Comparison of ENCODE assay signal across 9 cellular contexts in the genomic region with DNA sequence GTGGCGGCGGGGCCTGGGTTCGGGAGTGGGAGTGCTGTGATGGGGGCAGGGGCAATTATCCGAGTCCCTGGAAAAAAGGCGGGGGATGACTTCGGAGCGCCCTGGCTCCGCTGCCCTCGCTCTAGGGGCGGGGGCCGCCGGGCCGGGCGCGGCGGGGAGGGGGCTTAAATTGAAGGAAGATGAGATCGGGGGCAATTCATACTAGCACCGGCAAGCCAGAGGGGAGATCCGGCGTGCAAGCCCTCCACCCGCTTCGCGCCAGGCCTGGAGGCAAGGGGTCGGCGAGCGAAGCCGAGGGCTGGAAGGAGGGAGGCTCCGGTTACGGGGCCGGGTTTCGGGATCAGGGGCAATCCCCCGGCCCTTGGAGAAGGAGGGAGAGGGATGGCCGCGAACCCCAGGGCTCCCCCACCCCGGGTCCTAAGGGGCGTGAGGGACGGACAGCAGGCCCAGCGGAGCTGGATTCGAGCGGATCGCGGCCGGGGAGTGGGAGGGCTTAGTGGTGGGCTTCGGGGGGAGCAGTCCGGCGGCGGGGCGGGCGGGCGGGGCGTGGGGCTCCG. TPM values are rescaled to one million over a fixed set of nuclear protein-coding genes. Genes with fewer than 3 reads are reported as not detected.
DNase-seq lines count a peak whose midpoint lies in the region; FAIRE-seq and TF ChIP-seq lines count a peak whose summit lies in the region.
"Had no signal": no experiment of that assay in that cellular context is flagged by ENCODE, and none has a peak within 500 bp of the region (broad histone marks: within the 10 kb centered on the region; RNA-seq: fewer than 3 reads in every experiment).

No MANE protein-coding gene starts in this region.

- peak; percentile 46 for DNase-seq in activated T-cell treated with anti-CD3 and anti-CD28 coated beads, Interleukin-2, amount 50 U/mL, for 24 hours
- DNase-seq in activated T-cell treated with anti-CD3 and anti-CD28 coated beads for 4 hours (no peak), OCI-M1 (lab: John Stamatoyannopoulos, UW) (peak; percentile 23), keratinocyte (ENCODE audit: low read depth, low spot score) (no peak), type B pancreatic cell (ENCODE audit: extremely low spot score, unreplicated experiment) (peak; percentile 69), activated gamma-delta T cell (lab: John Stamatoyannopoulos, UW) (no peak), prostate gland (ENCODE audit: low spot score) (no peak), GM03348 (ENCODE audit: low spot score) (no peak)

- H3K9me1 ChIP-seq in keratinocyte (ENCODE audit: control insufficient read depth, extremely low read depth, insufficient read depth, low read length): no peaks in the 10 kb centered on the region

- TF ChIP-seq POLR2A in prostate gland (IDR thresholded peaks at IDR 0.05): no peak

- intact Hi-C loops in prostate gland (cut with DNase I): loop anchor here (5.0 to 10.0 kb wide), 2 partner anchors 51 to 71 kb away; no protein-coding TSS in a partner anchor

- H3K4me3 ChIP-seq in keratinocyte (ENCODE audit: control insufficient read depth in 2 of 3, extremely low read depth in 1 of 3, insufficient read depth in 2 of 3, low read depth in 1 of 3, low read length in 3 of 3) (no peak overlapping the region), prostate gland (no peak overlapping the region)

- H3K79me2 ChIP-seq in keratinocyte (ENCODE audit: control insufficient read depth, insufficient read depth, low read length): no peaks in the 10 kb centered on the region

- H3K27me3 ChIP-seq in keratinocyte (ENCODE audit: control insufficient read depth, extremely low read depth, insufficient read depth, low read length) (no peaks in the 10 kb centered on the region), prostate gland (replicated peaks; ENCODE audit: insufficient read depth) (no peaks in the 10 kb centered on the region)

- dilution Hi-C loops in keratinocyte (cut with MboI; ENCODE audit: extremely low pct_ligation_motif_present, low sequenced_read_pairs): no loop called here

- H3K9me3 ChIP-seq in keratinocyte (ENCODE audit: control insufficient read depth, low read depth, low read length) (no peaks in the 10 kb centered on the region), prostate gland (no peaks in the 10 kb centered on the region)

- H3K4me3 Mint-ChIP-seq in activated T-cell treated with anti-CD3 and anti-CD28 coated beads, Interleukin-2, amount 50 U/mL, for 24 hours: no peak overlapping the region
- no peak overlapping the region for H3K4me3 Mint-ChIP-seq in type B pancreatic cell

- H3K4me2 ChIP-seq in keratinocyte (ENCODE audit: control insufficient read depth, extremely low read depth, insufficient read depth, low read depth, low read length): no peak overlapping the region

- no peak overlapping the region for H3K27ac Mint-ChIP-seq in activated T-cell treated with anti-CD3 and anti-CD28 coated beads, Interleukin-2, amount 50 U/mL, for 24 hours
- H3K27ac Mint-ChIP-seq in type B pancreatic cell: no peak overlapping the region

- H3K36me3 ChIP-seq in keratinocyte (ENCODE audit: control insufficient read depth in 2 of 2, extremely low read depth in 1 of 2, insufficient read depth in 2 of 2, low read length in 2 of 2) (no peaks in the 10 kb centered on the region), prostate gland (no peaks in the 10 kb centered on the region)

- peak overlapping the region; percentile 43 for H2AFZ ChIP-seq in keratinocyte (ENCODE audit: control insufficient read depth, low read length)

- no peaks in the 10 kb centered on the region for H4K20me1 ChIP-seq in keratinocyte (ENCODE audit: control insufficient read depth, extremely low read depth, insufficient read depth, low read length)

- H3K27ac ChIP-seq in keratinocyte (ENCODE audit: control insufficient read depth, insufficient read depth, low read length) (no peak overlapping the region), prostate gland (no peak overlapping the region)

- TF ChIP-seq CTCF in keratinocyte (optimal IDR thresholded peaks at IDR 0.05 in 1 of 3, IDR thresholded peaks at IDR 0.05 in 1 of 3, conservative IDR thresholded peaks at IDR 0.05 in 1 of 3; ENCODE audit: extremely low read depth in 1 of 3, insufficient read depth in 2 of 3, low read length in 3 of 3): no peak
- TF ChIP-seq CTCF in type B pancreatic cell (conservative IDR thresholded peaks at IDR 0.05): no peak
- no peak for TF ChIP-seq CTCF in prostate gland (IDR thresholded peaks at IDR 0.05)

- H3K4me1 Mint-ChIP-seq in activated T-cell treated with anti-CD3 and anti-CD28 coated beads, Interleukin-2, amount 50 U/mL, for 24 hours (ENCODE audit: low read depth): peaks cover 21% of the 10 kb centered on the region
- H3K4me1 Mint-ChIP-seq in type B pancreatic cell (ENCODE audit: unreplicated experiment): peaks cover 4% of the 10 kb centered on the region

- 2% methylated on average over 22 of the region's 52 CpGs for WGBS in prostate gland

- FAIRE-seq in keratinocyte (lab: Jason Lieb, UNC): no peak

- H3K36me3 Mint-ChIP-seq in activated T-cell treated with anti-CD3 and anti-CD28 coated beads, Interleukin-2, amount 50 U/mL, for 24 hours (ENCODE audit: low read depth): no peaks in the 10 kb centered on the region
- H3K36me3 Mint-ChIP-seq in type B pancreatic cell: peaks cover 5% of the 10 kb centered on the region
- H3K36me3 Mint-ChIP-seq: activated naive CD8-positive, alpha-beta T cell treated with anti-CD3 and anti-CD28 coated beads, Interleukin-2, amount 10 ng/mL, durations not matched to agents 7 days and 5 days had no signal

- H3K27me3 Mint-ChIP-seq in activated T-cell treated with anti-CD3 and anti-CD28 coated beads, Interleukin-2, amount 50 U/mL, for 24 hours: peaks cover 10% of the 10 kb centered on the region
- no peaks in the 10 kb centered on the region for H3K27me3 Mint-ChIP-seq in type B pancreatic cell

- no peaks in the 10 kb centered on the region for H3K9me3 Mint-ChIP-seq in activated T-cell treated with anti-CD3 and anti-CD28 coated beads, Interleukin-2, amount 50 U/mL, for 24 hours
- H3K9me3 Mint-ChIP-seq in type B pancreatic cell: no peaks in the 10 kb centered on the region
- H3K9me3 Mint-ChIP-seq: activated naive CD8-positive, alpha-beta T cell treated with anti-CD3 and anti-CD28 coated beads, Interleukin-2, amount 10 ng/mL, durations not matched to agents 7 days and 5 days had no signal

- H3K4me1 ChIP-seq in keratinocyte (ENCODE audit: control insufficient read depth, extremely low read depth, insufficient read depth, low read length) (no peaks in the 10 kb centered on the region), prostate gland (replicated peaks) (no peaks in the 10 kb centered on the region)

- no peak overlapping the region for H3K9ac ChIP-seq in keratinocyte (ENCODE audit: control insufficient read depth, extremely low read depth, insufficient read depth, low read length)

RNA-seq across cellular contexts. Expression of gene BCORL1, which starts 1.2 kb away (rescaled TPM):
- 0.41 to 1.2 TPM (median 0.54 TPM) in 3 replicates for polyA plus RNA-seq in keratinocyte
- 2.3 TPM for polyA plus RNA-seq in keratinocyte (2011; ENCODE audit: low read depth)
- 0.69 and 1.2 TPM in 2 replicates for polyA plus RNA-seq in keratinocyte (2011; cell fraction: cytosol; rRNA removed)
- polyA plus RNA-seq in keratinocyte (2011; cell fraction: nucleus; rRNA removed): 5.5 and 7.2 TPM in 2 replicates
- polyA plus RNA-seq in keratinocyte (2012; ENCODE audit: low replicate concordance): 2.5 and 3.5 TPM in 2 replicates
- 1.7 to 8.2 TPM (median 1.9 TPM) in 3 replicates for polyA minus RNA-seq in keratinocyte
- polyA minus RNA-seq in keratinocyte (2011; cell fraction: cytosol; rRNA and poly(A)+ RNA removed): 2.5 TPM
- 3.8 and 7.0 TPM in 2 replicates for polyA minus RNA-seq in keratinocyte (2011; cell fraction: nucleus; rRNA and poly(A)+ RNA removed)
- total RNA-seq in type B pancreatic cell (ENCODE audit: low replicate concordance): 20.9 and 24.0 TPM in 2 replicates
- 10 to 100 TPM in 1 of 2 donors, 1 to 10 TPM in 1; 4.4 to 25.2 TPM for total RNA-seq in prostate gland

Comparison
In these comparisons a context has a peak if more than half of its experiments do, and no peak if none do; other contexts are left out.
1. DNase-seq: peak in activated T-cell treated with anti-CD3 and anti-CD28 coated beads, Interleukin-2, amount 50 U/mL, for 24 hours (single experiment), OCI-M1 (single experiment) and type B pancreatic cell (single experiment); none in activated T-cell treated with anti-CD3 and anti-CD28 coated beads for 4 hours (single experiment), keratinocyte (single experiment), activated gamma-delta T cell (single experiment), prostate gland (single experiment) and GM03348 (single experiment).